2 cellular contexts compared by ENCODE assay signal in genomic region chr22:23774114-23774921, GRCh38.
TF ChIP-seq lines count a peak whose summit lies in the region.

No MANE protein-coding gene starts in this region.

TF ChIP-seq in SK-N-SH, 30 proteins besides CTCF, POLR2A, EP300 and RAD21 (continued from another document):
- TF ChIP-seq NFIC (IDR thresholded peaks at IDR 0.05; ENCODE audit: borderline replicate concordance): no peak
- TF ChIP-seq GATA2 (CRISPR knock-in tag; IDR thresholded peaks at IDR 0.05): no peak
- no peak for TF ChIP-seq PBX3 (IDR thresholded peaks at IDR 0.05)
- no peak for TF ChIP-seq JUND (IDR thresholded peaks at IDR 0.05)
- TF ChIP-seq USF2 (IDR thresholded peaks at IDR 0.05; ENCODE audit: borderline replicate concordance, low read depth, low read length): no peak
- no peak for TF ChIP-seq TAF1 (IDR thresholded peaks at IDR 0.05; ENCODE audit: borderline replicate concordance, low read depth, low read length)
- TF ChIP-seq IRF3 (IDR thresholded peaks at IDR 0.05; ENCODE audit: low read depth, low read length): no peak

TF ChIP-seq in SK-N-SH treated with all-trans-retinoic acid at 6 μM for 48 hours, 23 proteins besides CTCF, POLR2A, EP300 and RAD21 (continued from another document):
- no peak for TF ChIP-seq POU6F1 (CRISPR knock-in tag; IDR thresholded peaks at IDR 0.05; ENCODE audit: borderline replicate concordance, low read depth)
- no peak for TF ChIP-seq CSRNP3 (CRISPR knock-in tag; IDR thresholded peaks at IDR 0.05)
- TF ChIP-seq CSDC2 (CRISPR knock-in tag; IDR thresholded peaks at IDR 0.05): no peak
- no peak for TF ChIP-seq CREB5 (CRISPR knock-in tag; IDR thresholded peaks at IDR 0.05; ENCODE audit: low read depth)
- no peak for TF ChIP-seq ZFP3 (CRISPR knock-in tag; IDR thresholded peaks at IDR 0.05)
- TF ChIP-seq TSHZ2 (CRISPR knock-in tag; IDR thresholded peaks at IDR 0.05): no peak
TF ChIP-seq in SK-N-SH treated with all-trans-retinoic acid at 6 μM for 48 hours: peak in this region for 0.
